Comparison of ENCODE assay signal across 9 cellular contexts in genomic region chr7:4613855-4614548, GRCh38.
A peak's percentile ranks its signal among the peaks of the same experiment; 100 is the strongest.
DNase-seq lines count a peak whose midpoint lies in the region; ATAC-seq, FAIRE-seq and TF ChIP-seq lines count a peak whose summit lies in the region.
"Had no signal": no experiment of that assay in that cellular context is flagged by ENCODE, and none has a peak within 500 bp of the region (broad histone marks: within the 10 kb centered on the region; RNA-seq: fewer than 3 reads in every experiment).

No MANE protein-coding gene starts in this region.

- peak overlapping the region; percentile 66 for H3K27ac ChIP-seq in HUES48 (ENCODE audit: low read depth, low read length)
- H3K27ac ChIP-seq: cardiac muscle cell had no signal

- no peak overlapping the region for H3K9ac ChIP-seq in HUES48 (ENCODE audit: low read depth, low read length)

- H3K9me3 ChIP-seq in HUES48 (ENCODE audit: control insufficient read depth, insufficient read depth, low read length) (peaks cover 3% of the 10 kb centered on the region; the same call in 1 of the 2 replicates), BE2C (no peaks in the 10 kb centered on the region)

- H3K4me3 ChIP-seq in HUES48 (ENCODE audit: low read depth, low read length) (no peak overlapping the region), bronchial epithelial cell (ENCODE audit: low read depth, low read length) (no peak overlapping the region), BE2C (ENCODE audit: low read depth, low read length) (no peak overlapping the region)
- H3K4me3 ChIP-seq: cardiac muscle cell had no signal

- H3K4me3 Mint-ChIP-seq in stimulated activated naive B cell treated with anti-CD40 and anti-IgM and Interleukin-4, amounts not matched to agents 10 μg/mL and 1 μg/mL and 100 μg/mL, for 72 hours, result peak overlapping the region; percentile 63 to 64

- TF ChIP-seq CTCF in bronchial epithelial cell (IDR thresholded peaks at IDR 0.05; ENCODE audit: insufficient read depth, low read length, severe bottlenecking), result no peak
- TF ChIP-seq CTCF in BE2C (IDR thresholded peaks at IDR 0.05; ENCODE audit: low read depth, low read length), result no peak

- H3K27ac Mint-ChIP-seq in stimulated activated naive B cell treated with anti-CD40 and anti-IgM and Interleukin-4, amounts not matched to agents 10 μg/mL and 1 μg/mL and 100 μg/mL, for 72 hours, result no peak overlapping the region

- no peaks in the 10 kb centered on the region for H3K9me3 Mint-ChIP-seq in stimulated activated naive B cell treated with anti-CD40 and anti-IgM and Interleukin-4, amounts not matched to agents 10 μg/mL and 1 μg/mL and 100 μg/mL, for 72 hours

- no peaks in the 10 kb centered on the region for H3K36me3 Mint-ChIP-seq in stimulated activated naive B cell treated with anti-CD40 and anti-IgM and Interleukin-4, amounts not matched to agents 10 μg/mL and 1 μg/mL and 100 μg/mL, for 72 hours

- peaks cover 0 to 4% of the 10 kb centered on the region in 2 donors for H3K27me3 Mint-ChIP-seq in stimulated activated naive B cell treated with anti-CD40 and anti-IgM and Interleukin-4, amounts not matched to agents 10 μg/mL and 1 μg/mL and 100 μg/mL, for 72 hours

- H3K27me3 ChIP-seq in HUES48 (ENCODE audit: control insufficient read depth, insufficient read depth, low read length), result no peaks in the 10 kb centered on the region
- no peaks in the 10 kb centered on the region for H3K27me3 ChIP-seq in bronchial epithelial cell (ENCODE audit: control insufficient read depth, insufficient read depth, low read length)
- no peaks in the 10 kb centered on the region for H3K27me3 ChIP-seq in BE2C
- H3K27me3 ChIP-seq: cardiac muscle cell had no signal

- no peak for FAIRE-seq in bronchial epithelial cell (lab: Jason Lieb, UNC)

- peaks cover 14% of the 10 kb centered on the region for H3K4me1 ChIP-seq in HUES48 (ENCODE audit: control insufficient read depth, insufficient read depth, low read length)
- no peaks in the 10 kb centered on the region for H3K4me1 ChIP-seq in BE2C

- no peaks in the 10 kb centered on the region for H3K36me3 ChIP-seq in HUES48 (ENCODE audit: control insufficient read depth, insufficient read depth, low read length)
- no peaks in the 10 kb centered on the region for H3K36me3 ChIP-seq in bronchial epithelial cell (ENCODE audit: control insufficient read depth, insufficient read depth, low read length)
- no peaks in the 10 kb centered on the region for H3K36me3 ChIP-seq in BE2C
- H3K36me3 ChIP-seq: cardiac muscle cell had no signal

- no peak for ATAC-seq in stimulated activated naive B cell treated with anti-CD40 and anti-IgM and Interleukin-4, amounts not matched to agents 10 μg/mL and 1 μg/mL and 100 μg/mL, for 72 hours (replicated peaks)
- no peak for ATAC-seq in HG03025 (IDR thresholded peaks at IDR 0.05; ENCODE audit: low FRiP score, unreplicated experiment)

- H3K4me1 Mint-ChIP-seq in stimulated activated naive B cell treated with anti-CD40 and anti-IgM and Interleukin-4, amounts not matched to agents 10 μg/mL and 1 μg/mL and 100 μg/mL, for 72 hours, result peaks cover 11 to 15% of the 10 kb centered on the region in 2 donors

- DNase-seq in bronchial epithelial cell (ENCODE audit: low read depth) (peak; percentile 79), kidney tubule cell (ENCODE audit: low spot score) (peak; percentile 27), NCI-H526 treated with DMSO at 0.1 percent for 48 hours (lab: John Stamatoyannopoulos, UW) (no peak), SHP77 treated with DMSO at 0.1 percent for 48 hours (lab: John Stamatoyannopoulos, UW) (no peak), BE2C (no peak)
- DNase-seq in stimulated activated naive B cell treated with anti-CD40 and anti-IgM and Interleukin-4, amounts not matched to agents 10 μg/mL and 1 μg/mL and 100 μg/mL, for 72 hours, result no peak

Comparison
In these comparisons a context has a peak if more than half of its experiments do, and no peak if none do; other contexts are left out.
1. DNase-seq: peak in bronchial epithelial cell (single experiment) and kidney tubule cell (single experiment); none in stimulated activated naive B cell treated with anti-CD40 and anti-IgM and Interleukin-4, amounts not matched to agents 10 μg/mL and 1 μg/mL and 100 μg/mL, for 72 hours (single experiment), NCI-H526 treated with DMSO at 0.1 percent for 48 hours (single experiment), SHP77 treated with DMSO at 0.1 percent for 48 hours (single experiment) and BE2C (single experiment).